In the genomic region with DNA sequence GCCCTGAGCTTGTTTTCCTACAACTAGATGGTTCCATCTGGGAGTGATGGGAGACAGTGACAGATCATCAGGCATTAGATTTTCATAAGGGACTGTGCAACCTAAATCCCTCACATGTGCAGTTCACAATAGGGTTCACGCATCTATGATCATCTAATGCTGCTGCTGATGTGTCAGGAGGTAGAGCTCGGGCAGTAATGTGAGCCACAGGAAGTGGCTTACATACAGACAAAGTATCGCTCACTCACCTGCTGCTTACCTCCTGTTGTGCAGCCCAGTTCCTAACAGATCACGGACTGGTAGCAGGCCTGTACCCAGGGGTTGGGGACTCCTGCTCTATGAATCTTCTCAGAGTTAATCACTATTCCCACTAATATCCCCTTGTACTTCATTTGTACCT, we compare ENCODE assay signal across 21 cellular contexts. TPM values are rescaled to one million over a fixed set of nuclear protein-coding genes. Genes with fewer than 3 reads are reported as not detected.
A peak's percentile ranks its signal among the peaks of the same experiment; 100 is the strongest.
DNase-seq lines count a peak whose midpoint lies in the region; ATAC-seq, FAIRE-seq and TF ChIP-seq lines count a peak whose summit lies in the region.
"Had no signal": no experiment of that assay in that cellular context is flagged by ENCODE, and none has a peak within 500 bp of the region (broad histone marks: within the 10 kb centered on the region; RNA-seq: fewer than 3 reads in every experiment).

No MANE protein-coding gene starts in this region.

- H3K36me3 ChIP-seq in small intestine (ENCODE audit: control insufficient read depth in 2 of 2, insufficient read depth in 2 of 2, low read length in 2 of 2) (no peaks in the 10 kb centered on the region), psoas muscle (ENCODE audit: insufficient read depth in 1 of 2, low read depth in 1 of 2) (peaks cover 0 to 9% of the 10 kb centered on the region in 2 donors)

- H3K27ac Mint-ChIP-seq in activated CD8-positive, alpha-beta memory T cell treated with anti-CD3 and anti-CD28 coated beads, Interleukin-2, amount 10 ng/mL, durations not matched to agents 7 days and 5 days: no peak overlapping the region
- peak overlapping the region; percentile 16 for H3K27ac Mint-ChIP-seq in activated T-helper 17 cell treated with anti-CD3 and anti-CD28 coated beads, Interleukin-2, amount 50 U/mL, for 72 hours
- H3K27ac Mint-ChIP-seq: CD14-positive monocyte, H9 had no signal

- H3K9me3 ChIP-seq in small intestine (ENCODE audit: control insufficient read depth, low read depth) (no peaks in the 10 kb centered on the region), psoas muscle (no peaks in the 10 kb centered on the region)

- DNase-seq in activated CD8-positive, alpha-beta memory T cell treated with anti-CD3 and anti-CD28 coated beads, Interleukin-2, amount 10 ng/mL, durations not matched to agents 7 days and 5 days: peak; percentile 48
- DNase-seq in activated CD8-positive, alpha-beta memory T cell treated with anti-CD3 and anti-CD28 coated beads for 24 hours: no peak
- DNase-seq in small intestine (peak; percentile 13), GM13977 (ENCODE audit: low spot score) (no peak), psoas muscle (no peak), GM19240 (ENCODE audit: insufficient read length, low spot score) (no peak)
- DNase-seq: CD8-positive, alpha-beta memory T cell; COR-L47; DMS 273 treated with DMSO at 0.1 percent for 48 hours; DMS53; DND-41; H9 had no signal

- H3K27me3 ChIP-seq in small intestine (ENCODE audit: control insufficient read depth in 2 of 2, insufficient read depth in 2 of 2, low read length in 2 of 2) (no peaks in the 10 kb centered on the region), psoas muscle (ENCODE audit: insufficient read depth in 3 of 3, low read length in 2 of 3) (no peaks in the 10 kb centered on the region)
- H3K27me3 ChIP-seq: BLaER1 had no signal

- no peak for TF ChIP-seq CTCF in GM13977 (IDR thresholded peaks at IDR 0.05; ENCODE audit: extremely low read depth, insufficient read depth, missing control alignments)
- no peak for TF ChIP-seq CTCF in psoas muscle (IDR thresholded peaks at IDR 0.05)

- CTCF ChIA-PET in activated CD8-positive, alpha-beta memory T cell treated with anti-CD3 and anti-CD28 coated beads, Interleukin-2, amount 10 ng/mL, durations not matched to agents 7 days and 5 days (lab: Charles Lee): no interaction called here

- H3K27me3 Mint-ChIP-seq in activated CD8-positive, alpha-beta memory T cell treated with anti-CD3 and anti-CD28 coated beads, Interleukin-2, amount 10 ng/mL, durations not matched to agents 7 days and 5 days: no peaks in the 10 kb centered on the region
- no peaks in the 10 kb centered on the region for H3K27me3 Mint-ChIP-seq in activated T-helper 17 cell treated with anti-CD3 and anti-CD28 coated beads, Interleukin-2, amount 50 U/mL, for 72 hours
- H3K27me3 Mint-ChIP-seq: CD8-positive, alpha-beta memory T cell had no signal

- H3K9me3 Mint-ChIP-seq in activated CD8-positive, alpha-beta memory T cell treated with anti-CD3 and anti-CD28 coated beads, Interleukin-2, amount 10 ng/mL, durations not matched to agents 7 days and 5 days (ENCODE audit: low read depth): peaks cover 2% of the 10 kb centered on the region
- no peaks in the 10 kb centered on the region for H3K9me3 Mint-ChIP-seq in activated T-helper 17 cell treated with anti-CD3 and anti-CD28 coated beads, Interleukin-2, amount 50 U/mL, for 72 hours
- H3K9me3 Mint-ChIP-seq: CD8-positive, alpha-beta memory T cell had no signal

- intact Hi-C loops in psoas muscle (cut with DNase I): no loop called here

- in situ Hi-C loops in GM13977 (cut with MboI; ENCODE audit: low pct_unique_long_range_greater_than_20kb, low sequenced_read_pairs, unreplicated experiment): no loop called here

- H3K36me3 Mint-ChIP-seq in activated CD8-positive, alpha-beta memory T cell treated with anti-CD3 and anti-CD28 coated beads, Interleukin-2, amount 10 ng/mL, durations not matched to agents 7 days and 5 days: peaks cover 4% of the 10 kb centered on the region
- no peaks in the 10 kb centered on the region for H3K36me3 Mint-ChIP-seq in activated T-helper 17 cell treated with anti-CD3 and anti-CD28 coated beads, Interleukin-2, amount 50 U/mL, for 72 hours (ENCODE audit: low read depth)

- peaks cover 8% of the 10 kb centered on the region for H3K4me1 Mint-ChIP-seq in activated CD8-positive, alpha-beta memory T cell treated with anti-CD3 and anti-CD28 coated beads, Interleukin-2, amount 10 ng/mL, durations not matched to agents 7 days and 5 days
- H3K4me1 Mint-ChIP-seq in activated T-helper 17 cell treated with anti-CD3 and anti-CD28 coated beads, Interleukin-2, amount 50 U/mL, for 72 hours: no peaks in the 10 kb centered on the region
- H3K4me1 Mint-ChIP-seq: CD14-positive monocyte, H9 had no signal

- no peaks in the 10 kb centered on the region for H3K4me1 ChIP-seq in small intestine (ENCODE audit: control insufficient read depth in 2 of 2, insufficient read depth in 1 of 2, low read depth in 1 of 2, low read length in 1 of 2)
- no peaks in the 10 kb centered on the region for H3K4me1 ChIP-seq in psoas muscle
- H3K4me1 ChIP-seq: A549, BLaER1 had no signal

- peak; percentile 58 for ATAC-seq in activated CD8-positive, alpha-beta memory T cell treated with anti-CD3 and anti-CD28 coated beads, Interleukin-2, amount 10 ng/mL, durations not matched to agents 7 days and 5 days
- ATAC-seq in activated T-helper 17 cell treated with anti-CD3 and anti-CD28 coated beads, Interleukin-2, amount 50 U/mL, for 72 hours (replicated peaks): peak; percentile 46
- ATAC-seq in psoas muscle: no peak
- ATAC-seq: A549, GM12878, K562 had no signal

- H3K27ac ChIP-seq in small intestine (ENCODE audit: low read depth in 1 of 2, low read length in 1 of 2) (no peak overlapping the region), psoas muscle (no peak overlapping the region)
- H3K27ac ChIP-seq: 22Rv1, A549, BLaER1 had no signal

- no peak overlapping the region for H3K4me3 Mint-ChIP-seq in activated CD8-positive, alpha-beta memory T cell treated with anti-CD3 and anti-CD28 coated beads, Interleukin-2, amount 10 ng/mL, durations not matched to agents 7 days and 5 days
- H3K4me3 Mint-ChIP-seq in activated T-helper 17 cell treated with anti-CD3 and anti-CD28 coated beads, Interleukin-2, amount 50 U/mL, for 72 hours: no peak overlapping the region
- H3K4me3 Mint-ChIP-seq: CD14-positive monocyte; CD8-positive, alpha-beta memory T cell; H9 had no signal

- FAIRE-seq in small intestine (lab: Jason Lieb, UNC): no peak
- FAIRE-seq: A549, GM12878, H1, HTR-8/SVneo, K562 had no signal

- 78 to 94% (median 80%) methylated on average over 4 of the region's 4 CpGs for WGBS in small intestine, 3 donors
- 94 to 96% (median 95%) methylated on average over 4 of the region's 4 CpGs for WGBS in psoas muscle, 3 donors

- H3K4me3 ChIP-seq in small intestine (ENCODE audit: low read depth in 1 of 2, low read length in 2 of 2) (no peak overlapping the region), psoas muscle (no peak overlapping the region)
- H3K4me3 ChIP-seq: A549, BLaER1, GM12878, K562 had no signal

RNA-seq across cellular contexts. Expression of gene AAMDC, which starts 12.4 kb away (rescaled TPM):
- total RNA-seq in activated CD8-positive, alpha-beta memory T cell treated with anti-CD3 and anti-CD28 coated beads, Interleukin-2, amount 10 ng/mL, durations not matched to agents 7 days and 5 days: 10 to 100 TPM in 1 of 2 experiments, 1 to 10 TPM in 1; 9.9 to 13.2 TPM
- 1 to 10 TPM; 7.4 to 7.7 TPM for total RNA-seq in activated T-helper 17 cell treated with anti-CD3 and anti-CD28 coated beads, Interleukin-2, amount 50 U/mL, for 72 hours
- polyA plus RNA-seq in small intestine (100 to 1,000 TPM in 1 of 3 donors, 10 to 100 TPM in 2; 29.5 to 106 (median 76.2) TPM), psoas muscle (100 to 1,000 TPM in 1 of 3 donors, 10 to 100 TPM in 2; 93.4 to 160 (median 99.8) TPM)
- total RNA-seq in psoas muscle: 10 to 100 TPM; 54.5 to 70.1 (median 61.3) TPM

RNA-seq across cellular contexts. Expression of gene RSF1, which starts 12.8 kb away (rescaled TPM):
- total RNA-seq in activated CD8-positive, alpha-beta memory T cell treated with anti-CD3 and anti-CD28 coated beads, Interleukin-2, amount 10 ng/mL, durations not matched to agents 7 days and 5 days: 10 to 100 TPM; 49.4 to 54.6 TPM
- 10 to 100 TPM; 46.2 to 68.7 TPM for total RNA-seq in activated T-helper 17 cell treated with anti-CD3 and anti-CD28 coated beads, Interleukin-2, amount 50 U/mL, for 72 hours
- polyA plus RNA-seq in small intestine (10 to 100 TPM in 2 of 3 donors, 1 to 10 TPM in 1; 9.8 to 13.5 (median 10.7) TPM), psoas muscle (10 to 100 TPM in 1 of 3 donors, 1 to 10 TPM in 2; 2.7 to 18.5 (median 6.9) TPM)
- 10 to 100 TPM; 30.0 to 34.8 (median 32.4) TPM for total RNA-seq in psoas muscle

Comparison
In these comparisons a context has a peak if more than half of its experiments do, and no peak if none do; other contexts are left out.
1. DNase-seq: peak in activated CD8-positive, alpha-beta memory T cell treated with anti-CD3 and anti-CD28 coated beads, Interleukin-2, amount 10 ng/mL, durations not matched to agents 7 days and 5 days (single experiment) and small intestine (single experiment); none in activated CD8-positive, alpha-beta memory T cell treated with anti-CD3 and anti-CD28 coated beads for 24 hours (single experiment), GM13977 (single experiment), psoas muscle (0 of 2) and GM19240 (single experiment).
2. ATAC-seq: peak in activated CD8-positive, alpha-beta memory T cell treated with anti-CD3 and anti-CD28 coated beads, Interleukin-2, amount 10 ng/mL, durations not matched to agents 7 days and 5 days (single experiment) and activated T-helper 17 cell treated with anti-CD3 and anti-CD28 coated beads, Interleukin-2, amount 50 U/mL, for 72 hours (single experiment); none in psoas muscle (0 of 4).